In the genomic region with DNA sequence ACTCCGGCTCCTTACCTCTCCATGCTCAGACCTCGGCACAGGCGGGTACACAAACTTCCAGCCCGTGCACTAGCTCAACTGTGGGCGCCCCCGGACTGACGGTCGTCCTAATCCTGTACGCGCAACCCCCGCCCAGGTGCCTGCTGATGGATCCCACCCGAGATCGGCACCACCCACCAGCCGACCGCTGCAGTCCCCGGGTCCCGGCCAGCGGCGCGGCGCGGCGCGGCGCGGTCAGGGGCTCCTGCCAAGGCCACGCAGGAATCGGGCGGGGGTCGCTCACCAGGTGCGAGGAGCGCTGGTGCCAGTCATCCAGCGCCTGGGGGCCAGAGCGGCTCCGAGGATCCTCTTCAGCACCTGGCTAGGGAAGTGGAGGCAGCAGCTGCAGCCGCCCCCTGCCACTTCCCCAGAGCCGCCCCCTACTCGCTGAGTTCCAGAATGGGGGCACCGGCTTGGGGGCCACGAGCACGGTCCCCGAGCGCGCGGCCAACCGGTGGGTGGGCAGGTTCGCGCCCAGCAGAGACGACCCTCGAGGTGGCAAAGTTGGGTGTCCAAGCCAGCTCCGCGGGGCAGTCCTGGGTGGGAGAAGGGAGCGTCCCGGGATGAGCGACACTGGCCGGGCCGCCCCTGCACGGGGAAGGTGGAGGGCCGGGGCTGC, we compare ENCODE assay signal across 9 cellular contexts. TPM values are rescaled to one million over a fixed set of nuclear protein-coding genes. Genes with fewer than 3 reads are reported as not detected.
A peak's percentile ranks its signal among the peaks of the same experiment; 100 is the strongest.
DNase-seq lines count a peak whose midpoint lies in the region; ATAC-seq and TF ChIP-seq lines count a peak whose summit lies in the region.
"Had no signal": no experiment of that assay in that cellular context is flagged by ENCODE, and none has a peak within 500 bp of the region (broad histone marks: within the 10 kb centered on the region; RNA-seq: fewer than 3 reads in every experiment).

No MANE protein-coding gene starts in this region.

- peak; percentile 28 for DNase-seq in left cardiac atrium
- no peak for DNase-seq in skeletal muscle cell (ENCODE audit: low read depth)
- DNase-seq in T1000 (lab: John Stamatoyannopoulos, UW): no peak
- DNase-seq in RKO (ENCODE audit: low spot score): no peak
- no peak for DNase-seq in HK-2 (ENCODE audit: unreplicated experiment)
- DNase-seq: activated T-cell treated with anti-CD3 and anti-CD28 coated beads, Interleukin-2, amount 50 U/mL, for 4 hours had no signal

- TF ChIP-seq CTCF in WI38 (IDR thresholded peaks at IDR 0.05; ENCODE audit: low read depth, low read length): no peak

- intact Hi-C loops in left cardiac atrium (cut with DNase I): loop anchor here (2.0 to 10.0 kb wide), 2 partner anchors 185 to 191 kb away; no protein-coding TSS in a partner anchor

- ATAC-seq in GM19395 (IDR thresholded peaks at IDR 0.05; ENCODE audit: unreplicated experiment) (peak; percentile 4), left cardiac atrium (peak; percentile 19 to 28), HG03565 (IDR thresholded peaks at IDR 0.05; ENCODE audit: unreplicated experiment) (no peak)

- H3K4me3 ChIP-seq in WI38 (ENCODE audit: low read depth, low read length) (peak overlapping the region; percentile 94), skeletal muscle cell (ENCODE audit: low read depth, low read length) (peak overlapping the region; percentile 78)

RNA-seq across cellular contexts. Expression of gene SEMA5A, which starts 0.4 kb away (rescaled TPM):
- 10 to 100 TPM; 16.2 to 19.7 TPM for total RNA-seq in left cardiac atrium
